14 cellular contexts compared by ENCODE assay signal in genomic region chr6:155328539-155329459, GRCh38. TPM values are rescaled to one million over a fixed set of nuclear protein-coding genes. Genes with fewer than 3 reads are reported as not detected.
DNase-seq lines count a peak whose midpoint lies in the region; ATAC-seq, FAIRE-seq and TF ChIP-seq lines count a peak whose summit lies in the region.
"Had no signal": no experiment of that assay in that cellular context is flagged by ENCODE, and none has a peak within 500 bp of the region (broad histone marks: within the 10 kb centered on the region; RNA-seq: fewer than 3 reads in every experiment).

No MANE protein-coding gene starts in this region.

- no peak for TF ChIP-seq POLR2A in GM12878 (IDR thresholded peaks at IDR 0.05; ENCODE audit: low read depth, low read length)

- TF ChIP-seq RAD21 in GM12878 (IDR thresholded peaks at IDR 0.05; ENCODE audit: insufficient read depth, low read depth, low read length), result no peak

- POLR2A ChIA-PET in GM12878 (lab: Charles Lee), result interaction anchor here (0.6 to 1.6 kb wide), 2 partner anchors 14 to 38 kb away, joined by 3 to 4 read pairs; no protein-coding TSS in a partner anchor

- no peaks in the 10 kb centered on the region for H3K79me2 ChIP-seq in GM12878 (ENCODE audit: control insufficient read depth, insufficient read depth, low read length)
- H3K79me2 ChIP-seq in osteoblast (ENCODE audit: insufficient read depth, low read length), result no peaks in the 10 kb centered on the region

- H3K27ac ChIP-seq in GM12878 (ENCODE audit: control insufficient read depth, insufficient read depth) (no peak overlapping the region), osteoblast (ENCODE audit: low read depth, low read length) (no peak overlapping the region)
- H3K27ac ChIP-seq: 22Rv1, thyroid gland had no signal

- ATAC-seq in GM12878 (no peak), HG03025 (IDR thresholded peaks at IDR 0.05; ENCODE audit: low FRiP score, unreplicated experiment) (no peak)
- ATAC-seq: natural killer cell treated with Interleukin-12 subunit alpha and Interleukin-12 subunit beta and Interleukin-15 and Interleukin-18, amount 100 ng/mL, for 72 hours had no signal

- BruUV-seq in GM12878 (replicated peaks; lab: Mats Ljungman, UMichigan), result no TSS peak

- H3K4me3 ChIP-seq in GM12878 (no peak overlapping the region), osteoblast (ENCODE audit: insufficient read depth, low read length) (no peak overlapping the region)
- H3K4me3 ChIP-seq: thyroid gland had no signal

- H4K20me1 ChIP-seq in GM12878 (ENCODE audit: control insufficient read depth, insufficient read depth) (no peaks in the 10 kb centered on the region), osteoblast (ENCODE audit: insufficient read depth, low read length) (no peaks in the 10 kb centered on the region)

- H3K4me1 ChIP-seq in GM12878 (ENCODE audit: control insufficient read depth, insufficient read depth, low read length) (peaks cover 8% of the 10 kb centered on the region), osteoblast (ENCODE audit: insufficient read depth, low read length) (peaks cover 8% of the 10 kb centered on the region)

- RAD21 ChIA-PET in GM12878 (lab: Charles Lee; ENCODE audit: unreplicated experiment), result interaction anchor here (0.7 to 3.8 kb wide), 10 partner anchors 13 to 465 kb away, joined by 3 to 31 read pairs (median 3); no protein-coding TSS in a partner anchor

- intact Hi-C loops in GM12878 (cut with micrococcal nuclease; ENCODE audit: unreplicated experiment), result loop anchor here (5.0 to 10.0 kb wide), 5 partner anchors 89 to 1949 kb away; no protein-coding TSS in a partner anchor

- H3K27me3 ChIP-seq in GM12878 (replicated peaks in 1 of 2; ENCODE audit: control insufficient read depth in 2 of 2, insufficient read depth in 2 of 2, low read length in 1 of 2) (no peaks in the 10 kb centered on the region), osteoblast (ENCODE audit: insufficient read depth, low read length) (no peaks in the 10 kb centered on the region)
- H3K27me3 ChIP-seq: thyroid gland had no signal

- H3K9me3 ChIP-seq in GM12878 (replicated peaks; ENCODE audit: control insufficient read depth, insufficient read depth, low read length) (no peaks in the 10 kb centered on the region; the same call in 2 of the 3 replicates), osteoblast (ENCODE audit: low read depth, low read length) (no peaks in the 10 kb centered on the region)
- H3K9me3 ChIP-seq: thyroid gland had no signal

- SMC1A ChIA-PET in GM12878 (lab: Charles Lee; ENCODE audit: uncharacterized antibody, unreplicated experiment), result interaction anchor here (0.6 to 8.0 kb wide), 20 partner anchors 8 to 431 kb away, joined by 3 to 66 read pairs (median 6); partner anchors contain the start of gene TFB1M

- no peak overlapping the region for H3K9ac ChIP-seq in GM12878 (ENCODE audit: control insufficient read depth, insufficient read depth, low read length)

- TF ChIP-seq CTCF in GM12878 (IDR thresholded peaks at IDR 0.05 in 2 of 3, conservative IDR thresholded peaks at IDR 0.05 in 1 of 3; ENCODE audit: control insufficient read depth in 2 of 3, extremely low read depth in 1 of 3, insufficient read depth in 1 of 3, low read depth in 3 of 3, low read length in 3 of 3) (no peak), osteoblast (IDR thresholded peaks at IDR 0.05; ENCODE audit: extremely low read depth, low read depth, low read length) (no peak)

- H3K36me3 ChIP-seq in GM12878 (ENCODE audit: control insufficient read depth in 2 of 2, insufficient read depth in 2 of 2, low read length in 1 of 2), result no peaks in the 10 kb centered on the region
- H3K36me3 ChIP-seq in osteoblast (ENCODE audit: insufficient read depth, low read length), result no peaks in the 10 kb centered on the region
- H3K36me3 ChIP-seq: thyroid gland had no signal

- TF ChIP-seq EP300 in GM12878 (IDR thresholded peaks at IDR 0.05; ENCODE audit: borderline replicate concordance in 1 of 2, control insufficient read depth in 1 of 2, low read depth in 2 of 2, low read length in 2 of 2), result no peak

- no peak overlapping the region for H3K4me2 ChIP-seq in GM12878 (ENCODE audit: control insufficient read depth, insufficient read depth)
- H3K4me2 ChIP-seq in osteoblast (ENCODE audit: insufficient read depth, low read length), result no peak overlapping the region

- FAIRE-seq in GM12878 (lab: Jason Lieb, UNC), result no peak
- FAIRE-seq: colon, GM12891 had no signal

- CTCF ChIA-PET in GM12878 (lab: Yijun Ruan, JAX), result interaction anchor here (0.7 to 6.3 kb wide), 17 partner anchors 11 to 1392 kb away, joined by 3 to 51 read pairs (median 4); no protein-coding TSS in a partner anchor

- DNase-seq in NCI-H1436 (lab: John Stamatoyannopoulos, UW), result peak; percentile 21
- no peak for DNase-seq in NCI-H1436 treated with DMSO at 0.1 percent for 48 hours (lab: John Stamatoyannopoulos, UW)
- DNase-seq in NCI-H146 (lab: John Stamatoyannopoulos, UW), result peak; percentile 99
- no peak for DNase-seq in GM12878 (ENCODE audit: low read depth, low spot score)
- no peak for DNase-seq in osteoblast (ENCODE audit: insufficient read length, low spot score, missing footprints)
- no peak for DNase-seq in SHP77 (lab: John Stamatoyannopoulos, UW)
- no peak for DNase-seq in T1000 (lab: John Stamatoyannopoulos, UW)
- DNase-seq: NK-92 treated with Interleukin-12 subunit alpha and Interleukin-12 subunit beta, amount 100 ng/mL, for 24 hours; thyroid gland had no signal

- H2AFZ ChIP-seq in GM12878 (ENCODE audit: control insufficient read depth, low read depth, low read length) (no peak overlapping the region; the same call in 1 of the 2 replicates), osteoblast (ENCODE audit: low read length) (peak overlapping the region; percentile 70)

- in situ Hi-C loops in GM12878 (cut with MboI), result loop anchor here (5.0 to 10.0 kb wide), 3 partner anchors 204 to 1236 kb away; no protein-coding TSS in a partner anchor

- WGBS in GM12878 (ENCODE audit: insufficient coverage, insufficient replicate concordance, low lambda C conversion rate, missing lambda C conversion rate), result 99% methylated on average over 6 of the region's 6 CpGs

TF ChIP-seq in GM12878, 131 proteins besides CTCF, POLR2A, EP300 and RAD21:
- TF ChIP-seq ZNF24 (IDR thresholded peaks at IDR 0.05) (peak; percentile 93), HDGF (IDR thresholded peaks at IDR 0.05) (no peak)

RNA-seq across cellular contexts. Expression of gene TFB1M, which starts 14.5 kb away (rescaled TPM):
- 122 and 123 TPM in 2 replicates for total RNA-seq in GM12878 (2013; cell fraction: nucleolus; rRNA removed)
- total RNA-seq in GM12878 (2014; rRNA removed) (29.9 and 34.7 TPM in 2 replicates), GM12878 (2014; rRNA removed; fragmentation: Illumina TruSeq; extraction: Trizol) (37.4 and 37.7 TPM in 2 replicates), GM12878 (2021) (35.9 and 36.1 TPM in 2 replicates), osteoblast (18.8 and 23.3 TPM in 2 replicates)
- polyA plus RNA-seq in GM12878 (2011; ENCODE audit: low read depth), result 19.2 TPM
- polyA plus RNA-seq in GM12878 (2011; rRNA removed) (55.6 and 59.6 TPM in 2 replicates), GM12878 (2014; fragmentation: Illumina TruSeq; extraction: Trizol) (32.2 and 37.7 TPM in 2 replicates), GM12878 (2014; fragmentation: Nextera tagmentation; extraction: Ambion mirVana) (100 to 1,000 TPM in 1 of 2 experiments, 10 to 100 TPM in 1; 95.8 to 117 TPM), GM12878 (2014; rRNA removed) (28.0 and 35.7 TPM in 2 replicates), GM12878 (2016; fragmentation: Nextera tagmentation; extraction: Ambion mirVana) (10 to 100 TPM; 45.2 to 53.2 TPM)
- polyA plus RNA-seq in GM12878 (2011; cell fraction: cytosol; rRNA removed), result 35.8 and 36.2 TPM in 2 replicates
- 52.0 and 66.4 TPM in 2 replicates for polyA plus RNA-seq in GM12878 (2011; cell fraction: nucleus; rRNA removed)
- polyA plus RNA-seq in GM12878 (2012), result 14.2 and 24.2 TPM in 2 replicates
- 44.2 and 51.9 TPM in 2 replicates for polyA minus RNA-seq in GM12878 (2011; rRNA and poly(A)+ RNA removed)
- 12.8 and 14.3 TPM in 2 replicates for polyA minus RNA-seq in GM12878 (2011; cell fraction: cytosol; rRNA and poly(A)+ RNA removed)
- 64.9 and 86.9 TPM in 2 replicates for polyA minus RNA-seq in GM12878 (2011; cell fraction: nucleus; rRNA and poly(A)+ RNA removed)

Comparison
In these comparisons a context has a peak if more than half of its experiments do, and no peak if none do; other contexts are left out.
1. DNase-seq: peak in NCI-H1436 (single experiment) and NCI-H146 (single experiment); none in NCI-H1436 treated with DMSO at 0.1 percent for 48 hours (single experiment), GM12878 (single experiment), osteoblast (single experiment), SHP77 (0 of 2) and T1000 (single experiment).